1 cellular context compared by ENCODE assay signal in the genomic region with DNA sequence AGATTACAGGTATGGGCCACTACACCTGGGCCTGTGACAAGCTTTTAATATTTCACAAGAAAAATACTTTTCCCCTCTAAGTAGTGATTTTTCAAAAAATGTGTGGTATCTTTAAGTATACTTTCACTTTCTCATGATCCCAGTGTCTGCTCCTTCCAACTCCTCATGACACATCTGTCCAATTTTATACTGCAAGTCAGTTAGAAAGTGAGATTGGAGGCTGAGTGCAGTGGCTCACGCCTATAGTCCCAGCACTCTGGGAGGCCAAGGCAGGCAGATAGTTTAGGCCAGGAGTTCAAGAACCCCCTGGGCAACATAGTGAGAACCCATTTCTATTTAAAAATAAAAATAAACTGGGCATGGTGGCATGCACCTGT.
TF ChIP-seq lines count a peak whose summit lies in the region.

No MANE protein-coding gene starts in this region.

TF ChIP-seq in IMR-90, 13 proteins besides CTCF, POLR2A, EP300 and RAD21:
- TF ChIP-seq, protein P1, sequence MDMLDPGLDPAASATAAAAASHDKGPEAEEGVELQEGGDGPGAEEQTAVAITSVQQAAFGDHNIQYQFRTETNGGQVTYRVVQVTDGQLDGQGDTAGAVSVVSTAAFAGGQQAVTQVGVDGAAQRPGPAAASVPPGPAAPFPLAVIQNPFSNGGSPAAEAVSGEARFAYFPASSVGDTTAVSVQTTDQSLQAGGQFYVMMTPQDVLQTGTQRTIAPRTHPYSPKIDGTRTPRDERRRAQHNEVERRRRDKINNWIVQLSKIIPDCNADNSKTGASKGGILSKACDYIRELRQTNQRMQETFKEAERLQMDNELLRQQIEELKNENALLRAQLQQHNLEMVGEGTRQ (IDR thresholded peaks at IDR 0.05; ENCODE audit: low read depth, low read length) = no peak
- TF ChIP-seq MXI1 (IDR thresholded peaks at IDR 0.05; ENCODE audit: borderline replicate concordance, low read depth, low read length) = no peak
- TF ChIP-seq CEBPB (IDR thresholded peaks at IDR 0.05; ENCODE audit: low read depth, low read length) = no peak
- TF ChIP-seq MAFK (IDR thresholded peaks at IDR 0.05; ENCODE audit: low read depth, low read length) = no peak
- TF ChIP-seq CHD1 (IDR thresholded peaks at IDR 0.05; ENCODE audit: low read depth, low read length) = no peak
- no peak for TF ChIP-seq RCOR1 (IDR thresholded peaks at IDR 0.05; ENCODE audit: insufficient replicate concordance, low read length)
- no peak for TF ChIP-seq NFE2L2 (IDR thresholded peaks at IDR 0.05; ENCODE audit: low read depth, low read length)
- no peak for TF ChIP-seq MAZ (IDR thresholded peaks at IDR 0.05; ENCODE audit: borderline replicate concordance, low read depth, low read length)
- TF ChIP-seq BHLHE40 (IDR thresholded peaks at IDR 0.05; ENCODE audit: low read depth, low read length) = no peak
- no peak for TF ChIP-seq SMC3 (IDR thresholded peaks at IDR 0.05; ENCODE audit: low read depth, low read length)
- TF ChIP-seq FOS (IDR thresholded peaks at IDR 0.05; ENCODE audit: low read depth, low read length) = no peak
- TF ChIP-seq RFX5 (IDR thresholded peaks at IDR 0.05; ENCODE audit: low read depth, low read length) = no peak
- TF ChIP-seq, protein P2, sequence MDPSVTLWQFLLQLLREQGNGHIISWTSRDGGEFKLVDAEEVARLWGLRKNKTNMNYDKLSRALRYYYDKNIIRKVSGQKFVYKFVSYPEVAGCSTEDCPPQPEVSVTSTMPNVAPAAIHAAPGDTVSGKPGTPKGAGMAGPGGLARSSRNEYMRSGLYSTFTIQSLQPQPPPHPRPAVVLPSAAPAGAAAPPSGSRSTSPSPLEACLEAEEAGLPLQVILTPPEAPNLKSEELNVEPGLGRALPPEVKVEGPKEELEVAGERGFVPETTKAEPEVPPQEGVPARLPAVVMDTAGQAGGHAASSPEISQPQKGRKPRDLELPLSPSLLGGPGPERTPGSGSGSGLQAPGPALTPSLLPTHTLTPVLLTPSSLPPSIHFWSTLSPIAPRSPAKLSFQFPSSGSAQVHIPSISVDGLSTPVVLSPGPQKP (IDR thresholded peaks at IDR 0.05; ENCODE audit: borderline replicate concordance, low read depth, low read length) = no peak
